1 cellular context compared by ENCODE assay signal in genomic region chr22:46684706-46685105, GRCh38.
TF ChIP-seq lines count a peak whose summit lies in the region.

No MANE protein-coding gene starts in this region.

TF ChIP-seq in K562, 482 proteins besides CTCF, POLR2A, EP300 and RAD21 (continued from another document):
- TF ChIP-seq CHD7 (IDR thresholded peaks at IDR 0.05; ENCODE audit: low read depth, low read length) (no peak), IRF1 (CRISPR knock-in tag; IDR thresholded peaks at IDR 0.05; ENCODE audit: borderline replicate concordance) (no peak), MLX (CRISPR knock-in tag; conservative IDR thresholded peaks at IDR 0.05) (no peak), SRF (CRISPR knock-in tag; IDR thresholded peaks at IDR 0.05) (no peak)
